In genomic region chr19:34772697-34773554, GRCh38 we compare ENCODE assay signal across 1 cellular context.
TF ChIP-seq lines count a peak whose summit lies in the region.

Gene ZNF599, minus strand, starts transcription at chr19:34773215. Its CDS starts 374 bp downstream, at chr19:34772841.

TF ChIP-seq in K562, 482 proteins besides CTCF, POLR2A, EP300 and RAD21 (continued from another document and continues in another):
- TF ChIP-seq ZNF518B (CRISPR knock-in tag; IDR thresholded peaks at IDR 0.05) (no peak), NUFIP1 (IDR thresholded peaks at IDR 0.05; ENCODE audit: partially characterized antibody) (no peak), ZBTB11 (CRISPR knock-in tag; IDR thresholded peaks at IDR 0.05) (peak in 1 of 3 experiments; percentile 68; a peak in 2 of 6 replicates), BHLHE40 (IDR thresholded peaks at IDR 0.05; ENCODE audit: low read length) (no peak), GABPB1 (CRISPR knock-in tag; IDR thresholded peaks at IDR 0.05) (peak; percentile 97), MGA (IDR thresholded peaks at IDR 0.05) (peak; percentile 82), ESRRA (IDR thresholded peaks at IDR 0.05; ENCODE audit: borderline replicate concordance, low read depth) (peak; percentile 59; the same call in 1 of the 2 replicates), ZNF551 (CRISPR knock-in tag; IDR thresholded peaks at IDR 0.05) (no peak), IFI16 (CRISPR knock-in tag; IDR thresholded peaks at IDR 0.05) (no peak), KDM5B (IDR thresholded peaks at IDR 0.05; ENCODE audit: insufficient replicate concordance, low read depth, low read length) (peak; percentile 61), MCM7 (IDR thresholded peaks at IDR 0.05) (no peak), HIVEP1 (CRISPR knock-in tag; IDR thresholded peaks at IDR 0.05) (no peak), ZNF584 (CRISPR knock-in tag; IDR thresholded peaks at IDR 0.05; ENCODE audit: low read depth) (no peak), CEBPZ (IDR thresholded peaks at IDR 0.05; ENCODE audit: borderline replicate concordance, low read depth, low read length) (0 out of 2 replicates have a peak, but pooled peaks have one; percentile 17), PURB (CRISPR knock-in tag; IDR thresholded peaks at IDR 0.05; ENCODE audit: low read depth) (no peak), RBFOX2 (IDR thresholded peaks at IDR 0.05; ENCODE audit: low read depth, low read length) (peak; percentile 64), JUND (IDR thresholded peaks at IDR 0.05; ENCODE audit: borderline replicate concordance, low read depth, low read length) (no peak), JUND (tag; IDR thresholded peaks at IDR 0.05; ENCODE audit: borderline replicate concordance, low read depth, low read length) (no peak; the same call in 2 of the 3 replicates), ZNF41 (CRISPR knock-in tag; conservative IDR thresholded peaks at IDR 0.05) (no peak), RFX1 (IDR thresholded peaks at IDR 0.05) (peak; percentile 72), SMARCB1 (IDR thresholded peaks at IDR 0.05; ENCODE audit: insufficient read length, low read depth) (no peak), CTCFL (IDR thresholded peaks at IDR 0.05; ENCODE audit: borderline replicate concordance, insufficient read depth, low read depth, low read length, poor library complexity, severe bottlenecking) (no peak), TAF1 (IDR thresholded peaks at IDR 0.05; ENCODE audit: control insufficient read depth, extremely low read depth, insufficient read depth, low read length, severe bottlenecking) (no peak), CREB1 (IDR thresholded peaks at IDR 0.05) (no peak), CREB1 (CRISPR knock-in tag; IDR thresholded peaks at IDR 0.05) (0 out of 2 replicates have a peak, but pooled peaks have one; percentile 32), CBX1 (IDR thresholded peaks at IDR 0.05; ENCODE audit: low read depth) (no peak; the same call in 1 of the 2 replicates), MBD1 (CRISPR knock-in tag; IDR thresholded peaks at IDR 0.05) (peak; percentile 83; the same call in 1 of the 2 replicates), SUPT5H (IDR thresholded peaks at IDR 0.05) (peak; percentile 64), JUNB (CRISPR knock-in tag; conservative IDR thresholded peaks at IDR 0.05) (no peak), GTF2A2 (tag; IDR thresholded peaks at IDR 0.05) (no peak)
